In the genomic region with DNA sequence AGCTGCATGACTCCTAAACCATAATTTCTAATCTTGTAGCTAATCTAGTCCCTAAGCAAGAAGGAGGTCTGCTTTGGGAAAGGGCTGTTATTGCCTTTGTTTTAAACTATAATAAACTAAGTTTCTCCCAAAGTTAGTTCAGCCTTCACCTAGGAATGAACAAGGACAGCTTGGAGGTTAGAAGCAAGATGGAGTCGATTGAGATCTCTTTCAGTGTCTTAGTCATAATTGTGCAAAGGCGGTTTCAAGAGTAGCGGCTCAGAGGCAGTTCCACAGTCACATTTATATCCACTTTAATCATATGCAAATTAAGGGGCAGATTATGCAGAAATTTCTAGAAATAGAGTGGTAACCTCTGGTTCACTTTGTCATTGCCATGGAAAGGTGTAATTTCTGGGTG, we compare ENCODE assay signal across 1 cellular context.
TF ChIP-seq lines count a peak whose summit lies in the region.

No MANE protein-coding gene starts in this region.

TF ChIP-seq in K562, 482 proteins besides CTCF, POLR2A, EP300 and RAD21:
- TF ChIP-seq, protein P1, sequence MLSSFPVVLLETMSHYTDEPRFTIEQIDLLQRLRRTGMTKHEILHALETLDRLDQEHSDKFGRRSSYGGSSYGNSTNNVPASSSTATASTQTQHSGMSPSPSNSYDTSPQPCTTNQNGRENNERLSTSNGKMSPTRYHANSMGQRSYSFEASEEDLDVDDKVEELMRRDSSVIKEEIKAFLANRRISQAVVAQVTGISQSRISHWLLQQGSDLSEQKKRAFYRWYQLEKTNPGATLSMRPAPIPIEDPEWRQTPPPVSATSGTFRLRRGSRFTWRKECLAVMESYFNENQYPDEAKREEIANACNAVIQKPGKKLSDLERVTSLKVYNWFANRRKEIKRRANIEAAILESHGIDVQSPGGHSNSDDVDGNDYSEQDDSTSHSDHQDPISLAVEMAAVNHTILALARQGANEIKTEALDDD (IDR thresholded peaks at IDR 0.05), result peak; percentile 71
- TF ChIP-seq ARID2 (IDR thresholded peaks at IDR 0.05) (no peak), ZNF589 (CRISPR knock-in tag; IDR thresholded peaks at IDR 0.05; ENCODE audit: low read depth) (0 out of 2 replicates have a peak, but pooled peaks have one; percentile 35), JUND (IDR thresholded peaks at IDR 0.05; ENCODE audit: borderline replicate concordance, low read depth, low read length) (peak; percentile 26; the same call in 1 of the 2 replicates), JUND (tag; IDR thresholded peaks at IDR 0.05; ENCODE audit: borderline replicate concordance, low read depth, low read length) (peak; percentile 50; the same call in 1 of the 3 replicates), FOSL1 (tag; conservative IDR thresholded peaks at IDR 0.05) (peak; percentile 77), BACH1 (tag; IDR thresholded peaks at IDR 0.05) (peak; percentile 41; the same call in 1 of the 2 replicates), NFYB (IDR thresholded peaks at IDR 0.05; ENCODE audit: extremely low read depth, insufficient read length) (no peak), ZBTB17 (CRISPR knock-in tag; IDR thresholded peaks at IDR 0.05) (peak; percentile 64; the same call in 1 of the 2 replicates)
- TF ChIP-seq, protein P2, sequence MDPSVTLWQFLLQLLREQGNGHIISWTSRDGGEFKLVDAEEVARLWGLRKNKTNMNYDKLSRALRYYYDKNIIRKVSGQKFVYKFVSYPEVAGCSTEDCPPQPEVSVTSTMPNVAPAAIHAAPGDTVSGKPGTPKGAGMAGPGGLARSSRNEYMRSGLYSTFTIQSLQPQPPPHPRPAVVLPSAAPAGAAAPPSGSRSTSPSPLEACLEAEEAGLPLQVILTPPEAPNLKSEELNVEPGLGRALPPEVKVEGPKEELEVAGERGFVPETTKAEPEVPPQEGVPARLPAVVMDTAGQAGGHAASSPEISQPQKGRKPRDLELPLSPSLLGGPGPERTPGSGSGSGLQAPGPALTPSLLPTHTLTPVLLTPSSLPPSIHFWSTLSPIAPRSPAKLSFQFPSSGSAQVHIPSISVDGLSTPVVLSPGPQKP (CRISPR knock-in tag; IDR thresholded peaks at IDR 0.05), result no peak
TF ChIP-seq in K562: peak in this region for 6.
